In the genomic region with DNA sequence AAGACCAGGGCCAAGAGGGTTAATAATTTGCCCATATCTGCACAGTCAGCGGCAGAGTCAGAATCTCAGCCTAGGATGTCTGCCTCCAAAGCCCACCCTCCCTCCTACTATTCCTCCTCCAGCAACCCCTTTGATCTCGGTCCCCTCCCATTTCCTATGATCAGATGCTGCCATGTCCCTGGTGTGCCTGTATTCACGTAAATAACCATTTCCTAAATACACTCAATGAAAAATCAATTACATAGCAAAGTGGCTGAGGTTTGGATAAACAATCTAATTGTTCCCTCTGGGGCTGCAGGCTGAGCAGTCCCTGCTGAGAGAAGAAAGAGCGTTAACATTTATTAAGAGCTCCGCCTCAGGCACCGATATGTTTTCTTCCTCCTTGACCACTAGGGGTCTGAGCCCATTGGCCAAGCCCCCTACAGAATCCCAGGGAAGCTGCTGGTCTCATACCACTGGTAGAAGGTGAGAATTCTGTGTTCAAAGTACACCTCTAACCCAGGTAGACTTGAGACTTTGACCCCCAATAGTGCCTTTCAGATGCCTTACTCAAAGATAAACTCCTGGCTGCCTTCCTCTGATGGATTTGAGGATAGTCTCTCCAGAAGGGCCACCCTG, we compare ENCODE assay signal across 15 cellular contexts. TPM values are rescaled to one million over a fixed set of nuclear protein-coding genes. Genes with fewer than 3 reads are reported as not detected.
DNase-seq lines count a peak whose midpoint lies in the region; ATAC-seq and TF ChIP-seq lines count a peak whose summit lies in the region.
"Had no signal": no experiment of that assay in that cellular context is flagged by ENCODE, and none has a peak within 500 bp of the region (broad histone marks: within the 10 kb centered on the region; RNA-seq: fewer than 3 reads in every experiment).

No MANE protein-coding gene starts in this region.

- no peaks in the 10 kb centered on the region for H4K20me1 ChIP-seq in DND-41 (ENCODE audit: insufficient read depth, low read length)

- H3K4me3 ChIP-seq in DND-41 (ENCODE audit: low read depth in 1 of 2, low read length in 2 of 2) (no peak overlapping the region), HUES48 (ENCODE audit: low read depth, low read length) (0 out of 2 replicates have a peak overlapping the region, but pooled peaks have one; percentile 3), kidney epithelial cell (ENCODE audit: low read depth, low read length) (no peak overlapping the region)

- H3K36me3 Mint-ChIP-seq in WTC11 (no peaks in the 10 kb centered on the region), immature natural killer cell (no peaks in the 10 kb centered on the region)
- H3K36me3 Mint-ChIP-seq in activated T-helper 1 cell treated with anti-CD3 and anti-CD28 coated beads, Interleukin-12 subunit alpha, Interleukin-12 subunit beta, Interleukin-2, Interleukin-4 antibody, amounts not matched to agents 30 ng/mL and 10 ng/mL and 1 ng/mL, durations not matched to agents 14 hours and 24 hours and 36 hours (ENCODE audit: low read depth), result no peaks in the 10 kb centered on the region
- H3K36me3 Mint-ChIP-seq: activated CD8-positive, alpha-beta memory T cell treated with anti-CD3 and anti-CD28 coated beads, Interleukin-2, amount 10 ng/mL, durations not matched to agents 7 days and 5 days; activated naive CD8-positive, alpha-beta T cell treated with anti-CD3 and anti-CD28 coated beads, Interleukin-2, amount 10 ng/mL, durations not matched to agents 7 days and 5 days had no signal

- CTCF ChIA-PET in WTC11 (lab: Charles Lee), result interaction anchor here (0.6 to 3.0 kb wide), 29 partner anchors 11 to 391 kb away, joined by 3 to 45 read pairs (median 4); a partner anchor contains a TSS

- H3K4me3 Mint-ChIP-seq in WTC11, result peak overlapping the region; percentile 54
- H3K4me3 Mint-ChIP-seq in immature natural killer cell, result no peak overlapping the region
- no peak overlapping the region for H3K4me3 Mint-ChIP-seq in activated T-helper 1 cell treated with anti-CD3 and anti-CD28 coated beads, Interleukin-12 subunit alpha, Interleukin-12 subunit beta, Interleukin-2, Interleukin-4 antibody, amounts not matched to agents 30 ng/mL and 10 ng/mL and 1 ng/mL, durations not matched to agents 14 hours and 24 hours and 36 hours
- H3K4me3 Mint-ChIP-seq: activated CD8-positive, alpha-beta memory T cell treated with anti-CD3 and anti-CD28 coated beads, Interleukin-2, amount 10 ng/mL, durations not matched to agents 7 days and 5 days; activated naive CD8-positive, alpha-beta T cell treated with anti-CD3 and anti-CD28 coated beads, Interleukin-2, amount 10 ng/mL, durations not matched to agents 7 days and 5 days had no signal

- H3K9ac ChIP-seq in DND-41 (ENCODE audit: low read depth, low read length) (no peak overlapping the region), HUES48 (ENCODE audit: low read depth, low read length) (no peak overlapping the region)

- peaks cover 55% of the 10 kb centered on the region for H3K27me3 Mint-ChIP-seq in WTC11 (ENCODE audit: low read depth)
- peaks cover 0 to 4% (median 3%) of the 10 kb centered on the region in 3 donors for H3K27me3 Mint-ChIP-seq in immature natural killer cell (ENCODE audit: low read depth in 3 of 3)
- peaks cover 14% of the 10 kb centered on the region for H3K27me3 Mint-ChIP-seq in activated T-helper 1 cell treated with anti-CD3 and anti-CD28 coated beads, Interleukin-12 subunit alpha, Interleukin-12 subunit beta, Interleukin-2, Interleukin-4 antibody, amounts not matched to agents 30 ng/mL and 10 ng/mL and 1 ng/mL, durations not matched to agents 14 hours and 24 hours and 36 hours (ENCODE audit: insufficient read depth)

- H3K79me2 ChIP-seq in DND-41 (ENCODE audit: insufficient read depth, low read length), result no peaks in the 10 kb centered on the region

- H3K36me3 ChIP-seq in DND-41 (ENCODE audit: insufficient read depth, low read length), result no peaks in the 10 kb centered on the region
- H3K36me3 ChIP-seq in HUES48 (ENCODE audit: control insufficient read depth, insufficient read depth, low read length), result no peaks in the 10 kb centered on the region
- no peaks in the 10 kb centered on the region for H3K36me3 ChIP-seq in kidney epithelial cell (ENCODE audit: control insufficient read depth, insufficient read depth, low read length)

- TF ChIP-seq CTCF in DND-41 (IDR thresholded peaks at IDR 0.05; ENCODE audit: borderline replicate concordance, extremely low read depth, low read length, poor library complexity, severe bottlenecking), result no peak
- no peak for TF ChIP-seq CTCF in WTC11 (IDR thresholded peaks at IDR 0.05)
- TF ChIP-seq CTCF in kidney epithelial cell (IDR thresholded peaks at IDR 0.05; ENCODE audit: insufficient read depth, low read length, poor library complexity, severe bottlenecking), result peak; percentile 37

- H2AFZ ChIP-seq in DND-41 (ENCODE audit: low read depth, low read length), result no peak overlapping the region

- H3K9me3 Mint-ChIP-seq in WTC11 (no peaks in the 10 kb centered on the region), immature natural killer cell (no peaks in the 10 kb centered on the region)
- no peaks in the 10 kb centered on the region for H3K9me3 Mint-ChIP-seq in activated T-helper 1 cell treated with anti-CD3 and anti-CD28 coated beads, Interleukin-12 subunit alpha, Interleukin-12 subunit beta, Interleukin-2, Interleukin-4 antibody, amounts not matched to agents 30 ng/mL and 10 ng/mL and 1 ng/mL, durations not matched to agents 14 hours and 24 hours and 36 hours
- H3K9me3 Mint-ChIP-seq: activated naive CD8-positive, alpha-beta T cell treated with anti-CD3 and anti-CD28 coated beads, Interleukin-2, amount 10 ng/mL, durations not matched to agents 7 days and 5 days had no signal

- DNase-seq in DND-41, result peak; percentile 19
- peak; percentile 50 for DNase-seq in WTC11 (ENCODE audit: low spot score)
- DNase-seq in kidney epithelial cell (ENCODE audit: low read depth), result no peak
- DNase-seq in immature natural killer cell, result no peak
- DNase-seq in activated T-helper 1 cell treated with anti-CD3 and anti-CD28 coated beads, Interleukin-12 subunit alpha, Interleukin-12 subunit beta, Interleukin-2, Interleukin-4 antibody, amounts not matched to agents 30 ng/mL and 10 ng/mL and 1 ng/mL, durations not matched to agents 14 hours and 24 hours and 36 hours (ENCODE audit: low spot score), result no peak
- no peak for DNase-seq in NCI-H2107 treated with DMSO at 0.1 percent for 48 hours (lab: John Stamatoyannopoulos, UW; ENCODE audit: unreplicated experiment)
- DNase-seq in DMS114 treated with DMSO at 0.1 percent for 48 hours (lab: John Stamatoyannopoulos, UW; ENCODE audit: unreplicated experiment), result no peak
- DNase-seq: activated CD8-positive, alpha-beta memory T cell treated with anti-CD3 and anti-CD28 coated beads, Interleukin-2, amount 10 ng/mL, durations not matched to agents 7 days and 5 days; activated naive CD8-positive, alpha-beta T cell treated with anti-CD3 and anti-CD28 coated beads, Interleukin-2, amount 10 ng/mL, durations not matched to agents 7 days and 5 days; cortex of kidney; GDM1; KG1 had no signal

- H3K9me3 ChIP-seq in DND-41 (ENCODE audit: insufficient read depth, low read length, severe bottlenecking) (no peaks in the 10 kb centered on the region), HUES48 (ENCODE audit: control insufficient read depth, insufficient read depth, low read length) (no peaks in the 10 kb centered on the region)

- H3K4me1 Mint-ChIP-seq in WTC11 (peaks cover 36% of the 10 kb centered on the region), immature natural killer cell (no peaks in the 10 kb centered on the region)
- H3K4me1 Mint-ChIP-seq in activated T-helper 1 cell treated with anti-CD3 and anti-CD28 coated beads, Interleukin-12 subunit alpha, Interleukin-12 subunit beta, Interleukin-2, Interleukin-4 antibody, amounts not matched to agents 30 ng/mL and 10 ng/mL and 1 ng/mL, durations not matched to agents 14 hours and 24 hours and 36 hours (ENCODE audit: low read depth), result no peaks in the 10 kb centered on the region
- H3K4me1 Mint-ChIP-seq: activated CD8-positive, alpha-beta memory T cell treated with anti-CD3 and anti-CD28 coated beads, Interleukin-2, amount 10 ng/mL, durations not matched to agents 7 days and 5 days; activated naive CD8-positive, alpha-beta T cell treated with anti-CD3 and anti-CD28 coated beads, Interleukin-2, amount 10 ng/mL, durations not matched to agents 7 days and 5 days had no signal

- H3K27me3 ChIP-seq in DND-41 (ENCODE audit: insufficient read depth, low read length, poor library complexity) (peaks cover 2% of the 10 kb centered on the region), HUES48 (ENCODE audit: control insufficient read depth, insufficient read depth, low read length) (peaks cover 22% of the 10 kb centered on the region), kidney epithelial cell (ENCODE audit: control insufficient read depth, insufficient read depth, low read length) (no peaks in the 10 kb centered on the region)

- ATAC-seq in DND-41 (ENCODE audit: insufficient read depth, low read depth), result peak; percentile 72; the same call in 2 of the 3 replicates
- peak; percentile 85 for ATAC-seq in WTC11
- ATAC-seq: activated CD8-positive, alpha-beta memory T cell treated with anti-CD3 and anti-CD28 coated beads, Interleukin-2, amount 10 ng/mL, durations not matched to agents 7 days and 5 days; sciatic nerve had no signal

- no peak overlapping the region for H3K27ac ChIP-seq in DND-41 (ENCODE audit: low read length)
- H3K27ac ChIP-seq in HUES48 (ENCODE audit: low read depth, low read length), result no peak overlapping the region

- intact Hi-C loops in activated T-helper 1 cell treated with anti-CD3 and anti-CD28 coated beads, Interleukin-12 subunit alpha, Interleukin-12 subunit beta, Interleukin-2, Interleukin-4 antibody, amounts not matched to agents 30 ng/mL and 10 ng/mL and 1 ng/mL, durations not matched to agents 14 hours and 24 hours and 36 hours (cut with micrococcal nuclease), result no loop called here

- H3K4me1 ChIP-seq in DND-41 (ENCODE audit: insufficient read depth, low read length) (no peaks in the 10 kb centered on the region), HUES48 (ENCODE audit: control insufficient read depth, insufficient read depth, low read length) (peaks cover 26% of the 10 kb centered on the region)

- POLR2A ChIA-PET in WTC11 (lab: Charles Lee), result no interaction called here

- no peak overlapping the region for H3K4me2 ChIP-seq in DND-41 (ENCODE audit: insufficient read depth, low read length)

- H3K27ac Mint-ChIP-seq in WTC11, result no peak overlapping the region
- H3K27ac Mint-ChIP-seq in immature natural killer cell, result no peak overlapping the region
- H3K27ac Mint-ChIP-seq in activated T-helper 1 cell treated with anti-CD3 and anti-CD28 coated beads, Interleukin-12 subunit alpha, Interleukin-12 subunit beta, Interleukin-2, Interleukin-4 antibody, amounts not matched to agents 30 ng/mL and 10 ng/mL and 1 ng/mL, durations not matched to agents 14 hours and 24 hours and 36 hours, result no peak overlapping the region
- H3K27ac Mint-ChIP-seq: activated CD8-positive, alpha-beta memory T cell treated with anti-CD3 and anti-CD28 coated beads, Interleukin-2, amount 10 ng/mL, durations not matched to agents 7 days and 5 days; activated naive CD8-positive, alpha-beta T cell treated with anti-CD3 and anti-CD28 coated beads, Interleukin-2, amount 10 ng/mL, durations not matched to agents 7 days and 5 days had no signal

RNA-seq across cellular contexts. Expression of a gene that starts 34.0 kb away (rescaled TPM):
- total RNA-seq in WTC11 (2021) (0.28 to 0.96 TPM (median 0.50 TPM) in 3 replicates), kidney epithelial cell (0.14 and 0.21 TPM in 2 replicates)
- polyA plus RNA-seq in immature natural killer cell, result not detected
- total RNA-seq in activated T-helper 1 cell treated with anti-CD3 and anti-CD28 coated beads, Interleukin-12 subunit alpha, Interleukin-12 subunit beta, Interleukin-2, Interleukin-4 antibody, amounts not matched to agents 30 ng/mL and 10 ng/mL and 1 ng/mL, durations not matched to agents 14 hours and 24 hours and 36 hours, result 0.07 and 0.62 TPM in 2 replicates
- total RNA-seq: activated CD8-positive, alpha-beta memory T cell treated with anti-CD3 and anti-CD28 coated beads, Interleukin-2, amount 10 ng/mL, durations not matched to agents 7 days and 5 days; activated naive CD8-positive, alpha-beta T cell treated with anti-CD3 and anti-CD28 coated beads, Interleukin-2, amount 10 ng/mL, durations not matched to agents 7 days and 5 days; myocyte had no signal

Comparison
In these comparisons a context has a peak if more than half of its experiments do, and no peak if none do; other contexts are left out.
1. DNase-seq: peak in DND-41 (single experiment) and WTC11 (single experiment); none in kidney epithelial cell (single experiment), immature natural killer cell (0 of 3), activated T-helper 1 cell treated with anti-CD3 and anti-CD28 coated beads, Interleukin-12 subunit alpha, Interleukin-12 subunit beta, Interleukin-2, Interleukin-4 antibody, amounts not matched to agents 30 ng/mL and 10 ng/mL and 1 ng/mL, durations not matched to agents 14 hours and 24 hours and 36 hours (single experiment), NCI-H2107 treated with DMSO at 0.1 percent for 48 hours (single experiment) and DMS114 treated with DMSO at 0.1 percent for 48 hours (single experiment).